Comparison of ENCODE assay signal across 23 cellular contexts in genomic region chr19:28221736-28222135, GRCh38.
DNase-seq lines count a peak whose midpoint lies in the region; FAIRE-seq and TF ChIP-seq lines count a peak whose summit lies in the region.
"Had no signal": no experiment of that assay in that cellular context is flagged by ENCODE, and none has a peak within 500 bp of the region (broad histone marks: within the 10 kb centered on the region; RNA-seq: fewer than 3 reads in every experiment).

No MANE protein-coding gene starts in this region.

- H3K4me3 Mint-ChIP-seq in astrocyte (ENCODE audit: unreplicated experiment) = peak overlapping the region; percentile 0
- H3K4me3 Mint-ChIP-seq: CD4-positive, alpha-beta memory T cell; GM23338 had no signal

- no peaks in the 10 kb centered on the region for H4K20me1 ChIP-seq in astrocyte (ENCODE audit: insufficient read depth, low read length)
- H4K20me1 ChIP-seq: BLaER1 treated with 17β-estradiol and CSF1 and Interleukin-3, amounts not matched to agents 10 nM and 100 nM had no signal

- H3K27ac ChIP-seq in astrocyte (ENCODE audit: low read depth, low read length) = no peak overlapping the region
- H3K27ac ChIP-seq: A549; BLaER1 treated with 17β-estradiol and CSF1 and Interleukin-3, amounts not matched to agents 10 nM and 100 nM; SJSA1 had no signal

- H3K79me2 ChIP-seq in astrocyte (ENCODE audit: insufficient read depth, low read length) = no peaks in the 10 kb centered on the region

- TF ChIP-seq CTCF in AG10803 (conservative IDR thresholded peaks at IDR 0.05; ENCODE audit: low read length) = no peak
- TF ChIP-seq CTCF in astrocyte (IDR thresholded peaks at IDR 0.05; ENCODE audit: insufficient read depth, low read depth, low read length) = no peak

- no peak overlapping the region for H3K4me2 ChIP-seq in astrocyte (ENCODE audit: low read length)
- H3K4me2 ChIP-seq: A549; BLaER1 treated with 17β-estradiol and CSF1 and Interleukin-3, amounts not matched to agents 10 nM and 100 nM; GM23338 had no signal

- H3K36me3 ChIP-seq in astrocyte (ENCODE audit: insufficient read depth, low read length) = no peaks in the 10 kb centered on the region
- H3K36me3 ChIP-seq: BLaER1 treated with 17β-estradiol and CSF1 and Interleukin-3, amounts not matched to agents 10 nM and 100 nM; SJSA1 had no signal

- peak overlapping the region; percentile 37 for H3K27ac Mint-ChIP-seq in astrocyte (ENCODE audit: unreplicated experiment)
- H3K27ac Mint-ChIP-seq: GM23338 had no signal

- H3K27me3 Mint-ChIP-seq in astrocyte (ENCODE audit: low read depth, unreplicated experiment) = peaks cover 10% of the 10 kb centered on the region
- H3K27me3 Mint-ChIP-seq: CD4-positive, alpha-beta memory T cell had no signal

- H3K4me1 Mint-ChIP-seq in astrocyte (ENCODE audit: low read depth, unreplicated experiment) = peaks cover 9% of the 10 kb centered on the region

- peaks cover 16% of the 10 kb centered on the region for H3K9me3 Mint-ChIP-seq in astrocyte (ENCODE audit: unreplicated experiment)

- no peak overlapping the region for H3K9ac ChIP-seq in astrocyte (ENCODE audit: low read length)
- H3K9ac ChIP-seq: BLaER1 treated with 17β-estradiol and CSF1 and Interleukin-3, amounts not matched to agents 10 nM and 100 nM had no signal

- FAIRE-seq in astrocyte (lab: Jason Lieb, UNC) (no peak), urothelium cell line (lab: Jason Lieb, UNC) (peak; percentile 87)
- FAIRE-seq: A549, GM12892 had no signal

- peaks cover 5% of the 10 kb centered on the region for H3K36me3 Mint-ChIP-seq in astrocyte (ENCODE audit: low read depth, unreplicated experiment)
- H3K36me3 Mint-ChIP-seq: CD4-positive, alpha-beta memory T cell had no signal

- H3K4me3 ChIP-seq in AG10803 (ENCODE audit: low read length) (no peak overlapping the region), astrocyte (ENCODE audit: insufficient read depth, low read depth, low read length) (no peak overlapping the region)
- H3K4me3 ChIP-seq: A549; BLaER1 treated with 17β-estradiol and CSF1 and Interleukin-3, amounts not matched to agents 10 nM and 100 nM; GM23338; SJSA1 had no signal

- H3K27me3 ChIP-seq in astrocyte (ENCODE audit: insufficient read depth, low read length) = no peaks in the 10 kb centered on the region
- H3K27me3 ChIP-seq: BLaER1 treated with 17β-estradiol and CSF1 and Interleukin-3, amounts not matched to agents 10 nM and 100 nM; SJSA1 had no signal

- peaks cover 3% of the 10 kb centered on the region for H3K9me3 ChIP-seq in astrocyte (ENCODE audit: insufficient read depth, low read depth, low read length)
- H3K9me3 ChIP-seq: BLaER1 treated with 17β-estradiol and CSF1 and Interleukin-3, amounts not matched to agents 10 nM and 100 nM; SJSA1 had no signal

- H3K4me1 ChIP-seq in astrocyte (ENCODE audit: insufficient read depth, low read length) = peaks cover 2% of the 10 kb centered on the region
- H3K4me1 ChIP-seq: A549 had no signal

- H2AFZ ChIP-seq in astrocyte (ENCODE audit: low read depth, low read length) = no peak overlapping the region

- DNase-seq in AG10803 (ENCODE audit: low read depth) (peak; percentile 3), astrocyte (ENCODE audit: low read depth) (peak; percentile 72), islet precursor cell (peak; percentile 69), urothelium cell line (ENCODE audit: low spot score) (peak; percentile 85), NCI-H1930 (lab: John Stamatoyannopoulos, UW) (no peak), NOMO-1 (lab: John Stamatoyannopoulos, UW; ENCODE audit: unreplicated experiment in 2 of 2) (no peak)
- DNase-seq in central memory CD4-positive, alpha-beta T cell = no peak
- DNase-seq: CD4-positive, alpha-beta memory T cell; DND-41; HCEC 1CT; KG1; NCI-H1092 treated with DMSO at 0.1 percent for 48 hours; NCI-H1436 treated with DMSO at 0.1 percent for 48 hours; NCI-H2029; NCI-H226; NCI-H510A treated with DMSO at 0.1 percent for 48 hours; NCI-H774; OCI-M1 had no signal

Comparison
In these comparisons a context has a peak if more than half of its experiments do, and no peak if none do; other contexts are left out.
1. DNase-seq: peak in AG10803 (single experiment), astrocyte (single experiment), islet precursor cell (single experiment) and urothelium cell line (single experiment); none in NCI-H1930 (0 of 2), central memory CD4-positive, alpha-beta T cell (single experiment) and NOMO-1 (0 of 2).